In genomic region chr20:44585042-44585968, GRCh38 we compare ENCODE assay signal across 11 cellular contexts. TPM values are rescaled to one million over a fixed set of nuclear protein-coding genes. Genes with fewer than 3 reads are reported as not detected.
DNase-seq lines count a peak whose midpoint lies in the region; ATAC-seq and TF ChIP-seq lines count a peak whose summit lies in the region.
"Had no signal": no experiment of that assay in that cellular context is flagged by ENCODE, and none has a peak within 500 bp of the region (broad histone marks: within the 10 kb centered on the region; RNA-seq: fewer than 3 reads in every experiment).

No MANE protein-coding gene starts in this region.

- no peaks in the 10 kb centered on the region for H3K9me3 ChIP-seq in Peyer's patch

- no peak overlapping the region for H4K5ac ChIP-seq in mesendoderm (ENCODE audit: low read length)

- H3K4me3 Mint-ChIP-seq in stimulated activated naive CD8-positive, alpha-beta T cell treated with anti-CD3 and anti-CD28 coated beads, Interleukin-15, Interleukin-2, amounts not matched to agents 100 ng/mL and 50 ng/mL, for 24 hours: peak overlapping the region; percentile 69
- H3K4me3 Mint-ChIP-seq in stimulated activated naive CD8-positive, alpha-beta T cell treated with anti-CD3 and anti-CD28 coated beads, Interleukin-15, amount 100 ng/mL, for 72 hours: no peak overlapping the region
- H3K4me3 Mint-ChIP-seq in type B pancreatic cell: no peak overlapping the region

- TF ChIP-seq CTCF in Peyer's patch (IDR thresholded peaks at IDR 0.05): no peak
- no peak for TF ChIP-seq CTCF in type B pancreatic cell (conservative IDR thresholded peaks at IDR 0.05)

- peaks cover 0 to 11% (median 7%) of the 10 kb centered on the region in 4 donors for H3K4me1 ChIP-seq in Peyer's patch
- H3K4me1 ChIP-seq in mesendoderm (ENCODE audit: control insufficient read depth, low read depth, low read length): peaks cover 11% of the 10 kb centered on the region

- peaks cover 3% of the 10 kb centered on the region for H3K79me1 ChIP-seq in mesendoderm (ENCODE audit: low read length)

- H3K27me3 Mint-ChIP-seq in stimulated activated naive CD8-positive, alpha-beta T cell treated with anti-CD3 and anti-CD28 coated beads, Interleukin-15, Interleukin-2, amounts not matched to agents 100 ng/mL and 50 ng/mL, for 24 hours: no peaks in the 10 kb centered on the region
- no peaks in the 10 kb centered on the region for H3K27me3 Mint-ChIP-seq in stimulated activated naive CD8-positive, alpha-beta T cell treated with anti-CD3 and anti-CD28 coated beads, Interleukin-15, amount 100 ng/mL, for 72 hours
- peaks cover 3% of the 10 kb centered on the region for H3K27me3 Mint-ChIP-seq in type B pancreatic cell

- no peaks in the 10 kb centered on the region for H3K36me3 Mint-ChIP-seq in stimulated activated naive CD8-positive, alpha-beta T cell treated with anti-CD3 and anti-CD28 coated beads, Interleukin-15, Interleukin-2, amounts not matched to agents 100 ng/mL and 50 ng/mL, for 24 hours (ENCODE audit: low read depth)
- peaks cover 4% of the 10 kb centered on the region for H3K36me3 Mint-ChIP-seq in type B pancreatic cell

- no peak overlapping the region for H3K18ac ChIP-seq in mesendoderm (ENCODE audit: low read length)

- no peak for ATAC-seq in stimulated activated naive CD8-positive, alpha-beta T cell treated with anti-CD3 and anti-CD28 coated beads, Interleukin-15, amount 100 ng/mL, for 72 hours
- no peak for ATAC-seq in GM21717 (IDR thresholded peaks at IDR 0.05; ENCODE audit: unreplicated experiment)

- H3K27ac ChIP-seq in Peyer's patch: peak overlapping the region; percentile 25 to 88 (median 69)
- no peak overlapping the region for H3K27ac ChIP-seq in mesendoderm (ENCODE audit: low read depth, low read length)

- H2BK120ac ChIP-seq in mesendoderm (ENCODE audit: low read depth, low read length): no peak overlapping the region

- H4K8ac ChIP-seq in mesendoderm (ENCODE audit: low read depth, low read length): no peak overlapping the region

- DNase-seq in stimulated activated naive CD8-positive, alpha-beta T cell treated with anti-CD3 and anti-CD28 coated beads, Interleukin-15, amount 100 ng/mL, for 72 hours: no peak
- DNase-seq in Peyer's patch (no peak), mesendoderm (no peak), islet precursor cell (no peak), cerebellar nuclear complex (lab: John Stamatoyannopoulos, UW) (no peak), type B pancreatic cell (ENCODE audit: extremely low spot score, unreplicated experiment) (no peak)
- DNase-seq: foreskin melanocyte, small intestine, T-helper 9 cell had no signal

- peak overlapping the region in 1 of 4 donors; percentile 41 for H3K4me3 ChIP-seq in Peyer's patch
- H3K4me3 ChIP-seq in mesendoderm (ENCODE audit: low read length): no peak overlapping the region

- H3K9ac ChIP-seq in mesendoderm (ENCODE audit: low read length): no peak overlapping the region

- no peak for TF ChIP-seq POLR2A in Peyer's patch (IDR thresholded peaks at IDR 0.05)

- peak overlapping the region; percentile 73 for H3K27ac Mint-ChIP-seq in stimulated activated naive CD8-positive, alpha-beta T cell treated with anti-CD3 and anti-CD28 coated beads, Interleukin-15, Interleukin-2, amounts not matched to agents 100 ng/mL and 50 ng/mL, for 24 hours
- peak overlapping the region in 1 of 2 donors; percentile 84 for H3K27ac Mint-ChIP-seq in stimulated activated naive CD8-positive, alpha-beta T cell treated with anti-CD3 and anti-CD28 coated beads, Interleukin-15, amount 100 ng/mL, for 72 hours
- H3K27ac Mint-ChIP-seq in type B pancreatic cell: no peak overlapping the region

- H3K4me2 ChIP-seq in mesendoderm (ENCODE audit: low read length): no peak overlapping the region

- H3K4me1 Mint-ChIP-seq in stimulated activated naive CD8-positive, alpha-beta T cell treated with anti-CD3 and anti-CD28 coated beads, Interleukin-15, Interleukin-2, amounts not matched to agents 100 ng/mL and 50 ng/mL, for 24 hours (ENCODE audit: low read depth): peaks cover 45% of the 10 kb centered on the region
- peaks cover 6% of the 10 kb centered on the region for H3K4me1 Mint-ChIP-seq in stimulated activated naive CD8-positive, alpha-beta T cell treated with anti-CD3 and anti-CD28 coated beads, Interleukin-15, amount 100 ng/mL, for 72 hours
- H3K4me1 Mint-ChIP-seq in type B pancreatic cell (ENCODE audit: unreplicated experiment): peaks cover 34% of the 10 kb centered on the region

- peak overlapping the region; percentile 2 for H3K56ac ChIP-seq in mesendoderm (ENCODE audit: low read length)

- H3K27me3 ChIP-seq in Peyer's patch (no peaks in the 10 kb centered on the region), mesendoderm (ENCODE audit: insufficient read depth, low read length, poor library complexity) (no peaks in the 10 kb centered on the region)

- H2BK5ac ChIP-seq in mesendoderm (ENCODE audit: low read length): no peak overlapping the region

- WGBS in mesendoderm (ENCODE audit: extremely low coverage, insufficient coverage, low lambda C conversion rate): no CpG with 5 or more reads among the region's 7 CpGs

- no peaks in the 10 kb centered on the region for H3K79me2 ChIP-seq in mesendoderm (ENCODE audit: control insufficient read depth, insufficient read depth, low read length)

- H3K23ac ChIP-seq in mesendoderm (ENCODE audit: low read length): no peak overlapping the region

- no peak overlapping the region for H3K4ac ChIP-seq in mesendoderm (ENCODE audit: low read depth, low read length)

- no peak overlapping the region for H2BK15ac ChIP-seq in mesendoderm (replicated peaks; ENCODE audit: low read depth)

- H3K36me3 ChIP-seq in Peyer's patch (peaks cover 0 to 5% (median 0%) of the 10 kb centered on the region in 3 donors), mesendoderm (ENCODE audit: control insufficient read depth, insufficient read depth, low read length) (no peaks in the 10 kb centered on the region)

- no peaks in the 10 kb centered on the region for H3K9me3 Mint-ChIP-seq in stimulated activated naive CD8-positive, alpha-beta T cell treated with anti-CD3 and anti-CD28 coated beads, Interleukin-15, Interleukin-2, amounts not matched to agents 100 ng/mL and 50 ng/mL, for 24 hours
- H3K9me3 Mint-ChIP-seq in stimulated activated naive CD8-positive, alpha-beta T cell treated with anti-CD3 and anti-CD28 coated beads, Interleukin-15, amount 100 ng/mL, for 72 hours: no peaks in the 10 kb centered on the region
- H3K9me3 Mint-ChIP-seq in type B pancreatic cell: no peaks in the 10 kb centered on the region

- H2AK5ac ChIP-seq in mesendoderm (ENCODE audit: low read length): peak overlapping the region; percentile 11

RNA-seq across cellular contexts. Expression of gene PKIG, which starts 2.9 kb away (rescaled TPM):
- total RNA-seq in Peyer's patch (10 to 100 TPM; 27.9 to 60.2 (median 28.3) TPM), type B pancreatic cell (ENCODE audit: low replicate concordance) (13.9 and 24.3 TPM in 2 replicates)
- polyA plus RNA-seq in mesendoderm (2013, experiment 1 of 2): 49.6 TPM
- polyA plus RNA-seq in mesendoderm (2013, experiment 2 of 2): 50.6 TPM
